In genomic region chr5:110738812-110739651, GRCh38 we compare ENCODE assay signal across 1 cellular context.
TF ChIP-seq lines count a peak whose summit lies in the region.

SLC25A46 (plus strand) TSS chr5:110739007; CDS start chr5:110739120, 113 bp downstream.

TF ChIP-seq in HEK293, 187 proteins besides CTCF, POLR2A, EP300 and RAD21 (continued from another document):
- TF ChIP-seq ZNF768 (tag by site-specific recombination; IDR thresholded peaks at IDR 0.05) (no peak; the same call in 1 of the 2 replicates), KLF8 (tag by site-specific recombination; IDR thresholded peaks at IDR 0.05) (peak; percentile 56; the same call in 1 of the 2 replicates), ZNF114 (tag by site-specific recombination; IDR thresholded peaks at IDR 0.05) (no peak), SCRT2 (tag by site-specific recombination; IDR thresholded peaks at IDR 0.05) (no peak), TRIM28 (IDR thresholded peaks at IDR 0.05; ENCODE audit: borderline replicate concordance, low read length) (no peak), ZNF785 (tag by site-specific recombination; IDR thresholded peaks at IDR 0.05) (no peak), ZNF266 (tag by site-specific recombination; IDR thresholded peaks at IDR 0.05; ENCODE audit: low read depth) (no peak), PRDM10 (tag by site-specific recombination; IDR thresholded peaks at IDR 0.05) (peak; percentile 66; the same call in 1 of the 2 replicates), PATZ1 (tag by site-specific recombination; IDR thresholded peaks at IDR 0.05) (peak; percentile 84; the same call in 1 of the 2 replicates), RBAK (tag by site-specific recombination; IDR thresholded peaks at IDR 0.05) (no peak), ZBTB48 (tag by site-specific recombination; IDR thresholded peaks at IDR 0.05) (peak; percentile 50; the same call in 1 of the 2 replicates), ZNF2 (tag by site-specific recombination; IDR thresholded peaks at IDR 0.05) (peak; percentile 77; the same call in 1 of the 2 replicates), ZNF48 (tag by site-specific recombination; IDR thresholded peaks at IDR 0.05) (no peak), ZNF639 (tag by site-specific recombination; IDR thresholded peaks at IDR 0.05) (no peak), ZNF558 (tag by site-specific recombination; IDR thresholded peaks at IDR 0.05) (no peak), ZNF501 (tag by site-specific recombination; IDR thresholded peaks at IDR 0.05) (peak; percentile 95), SETDB1 (IDR thresholded peaks at IDR 0.05; ENCODE audit: insufficient read length, low read length) (no peak), ZNF148 (tag by site-specific recombination; IDR thresholded peaks at IDR 0.05; ENCODE audit: borderline replicate concordance) (no peak), ZEB2 (tag by site-specific recombination; IDR thresholded peaks at IDR 0.05) (peak; percentile 71), ZNF585B (tag by site-specific recombination; IDR thresholded peaks at IDR 0.05) (no peak), ZNF324 (tag by site-specific recombination; IDR thresholded peaks at IDR 0.05) (peak; percentile 48; the same call in 1 of the 2 replicates), FEZF1 (tag by site-specific recombination; IDR thresholded peaks at IDR 0.05) (no peak), ZNF473 (tag by site-specific recombination; IDR thresholded peaks at IDR 0.05) (no peak), ZNF677 (tag by site-specific recombination; IDR thresholded peaks at IDR 0.05) (no peak), ZNF292 (tag by site-specific recombination; IDR thresholded peaks at IDR 0.05; ENCODE audit: borderline replicate concordance, low read depth) (no peak), ZNF404 (tag by site-specific recombination; IDR thresholded peaks at IDR 0.05) (no peak), KLF16 (tag by site-specific recombination; IDR thresholded peaks at IDR 0.05) (no peak), ZNF155 (tag by site-specific recombination; IDR thresholded peaks at IDR 0.05) (no peak), ZNF624 (tag by site-specific recombination; IDR thresholded peaks at IDR 0.05) (no peak), ZNF660 (tag by site-specific recombination; IDR thresholded peaks at IDR 0.05) (no peak), ZNF621 (tag by site-specific recombination; IDR thresholded peaks at IDR 0.05) (no peak), ZFP41 (tag by site-specific recombination; IDR thresholded peaks at IDR 0.05; ENCODE audit: borderline replicate concordance) (no peak), ZNF394 (tag by site-specific recombination; IDR thresholded peaks at IDR 0.05; ENCODE audit: borderline replicate concordance) (no peak), ZNF645 (tag by site-specific recombination; IDR thresholded peaks at IDR 0.05) (no peak), ZNF664 (tag by site-specific recombination; IDR thresholded peaks at IDR 0.05) (no peak), ZNF426 (tag by site-specific recombination; IDR thresholded peaks at IDR 0.05) (no peak), SALL2 (tag by site-specific recombination; IDR thresholded peaks at IDR 0.05; ENCODE audit: borderline replicate concordance) (no peak), ZNF670 (tag by site-specific recombination; IDR thresholded peaks at IDR 0.05; ENCODE audit: low read depth) (no peak), ZNF18 (tag by site-specific recombination; IDR thresholded peaks at IDR 0.05) (no peak; the same call in 1 of the 2 replicates), ZNF274 (IDR thresholded peaks at IDR 0.05; ENCODE audit: low read length) (no peak), ZNF274 (tag by site-specific recombination; IDR thresholded peaks at IDR 0.05; ENCODE audit: borderline replicate concordance) (no peak), PRDM4 (tag by site-specific recombination; IDR thresholded peaks at IDR 0.05) (no peak), PRDM1 (tag by site-specific recombination; IDR thresholded peaks at IDR 0.05) (no peak)
